In genomic region chr1:222048030-222048632, GRCh38 we compare ENCODE assay signal across 9 cellular contexts.
DNase-seq lines count a peak whose midpoint lies in the region; ATAC-seq, FAIRE-seq and TF ChIP-seq lines count a peak whose summit lies in the region.
"Had no signal": no experiment of that assay in that cellular context is flagged by ENCODE, and none has a peak within 500 bp of the region (broad histone marks: within the 10 kb centered on the region; RNA-seq: fewer than 3 reads in every experiment).

No MANE protein-coding gene starts in this region.

- H3K27me3 ChIP-seq in BLaER1 = no peaks in the 10 kb centered on the region
- peaks cover 0 to 10% of the 10 kb centered on the region in 2 experiments; a peak in 3 of 5 replicates for H3K27me3 ChIP-seq in K562 (ENCODE audit: control insufficient read depth in 2 of 2, insufficient read depth in 2 of 2, low read length in 2 of 2)
- H3K27me3 ChIP-seq in PC-9 (ENCODE audit: insufficient read depth, low read depth) = no peaks in the 10 kb centered on the region

- H3K9me2 ChIP-seq in PC-9 (ENCODE audit: insufficient read depth) = no peaks in the 10 kb centered on the region

- no peak for DNase-seq in K562 (ENCODE audit: extremely low read depth in 1 of 4, low spot score in 3 of 4)
- no peak for DNase-seq in T-helper 1 cell
- DNase-seq in stimulated activated CD4-positive, alpha-beta T cell treated with anti-CD3 and anti-CD28 coated beads, Interleukin-4, amount 100 ng/mL, for 1 hour = no peak
- DNase-seq in PC-9 = no peak
- no peak for DNase-seq in T-helper 17 cell

- ATAC-seq in GM21360 (IDR thresholded peaks at IDR 0.05; ENCODE audit: unreplicated experiment) (peak; percentile 79), HG03565 (IDR thresholded peaks at IDR 0.05; ENCODE audit: unreplicated experiment) (peak; percentile 84), K562 (no peak), T-helper 17 cell (no peak)

- no peak for FAIRE-seq in K562 (lab: Jason Lieb, UNC)
- FAIRE-seq: TTC549 had no signal

- CTCF ChIA-PET in K562 (lab: Yijun Ruan, JAX; ENCODE audit: low intra/inter-chr PET ratio) (no interaction called here), PC-9 (lab: Charles Lee) (no interaction called here)

- H3K36me3 ChIP-seq in BLaER1 (no peaks in the 10 kb centered on the region), K562 (ENCODE audit: control insufficient read depth, insufficient read depth, low read length) (no peaks in the 10 kb centered on the region), PC-9 (ENCODE audit: low read depth) (no peaks in the 10 kb centered on the region)

- H3K27ac Mint-ChIP-seq in T-helper 17 cell = no peak overlapping the region

- H3K4me3 ChIP-seq in BLaER1 = no peak overlapping the region
- H3K4me3 ChIP-seq in K562 = no peak overlapping the region
- no peak overlapping the region for H3K4me3 ChIP-seq in PC-9

- TF ChIP-seq RAD21 in K562 (CRISPR knock-in tag; conservative IDR thresholded peaks at IDR 0.05 in 1 of 2, IDR thresholded peaks at IDR 0.05 in 1 of 2) = no peak

- H3K79me2 ChIP-seq in K562 (ENCODE audit: control insufficient read depth, insufficient read depth, low read length) = no peaks in the 10 kb centered on the region
- H3K79me2 ChIP-seq in PC-9 (ENCODE audit: low read depth) = no peaks in the 10 kb centered on the region

- no peak for TF ChIP-seq CTCF in K562 (IDR thresholded peaks at IDR 0.05 in 2 of 3, conservative IDR thresholded peaks at IDR 0.05 in 1 of 3; ENCODE audit: insufficient read depth in 2 of 3, low read depth in 1 of 3, low read length in 3 of 3)
- TF ChIP-seq CTCF in PC-9 (conservative IDR thresholded peaks at IDR 0.05) = no peak

- no peaks in the 10 kb centered on the region for H3K9me3 ChIP-seq in BLaER1
- H3K9me3 ChIP-seq in K562 (replicated peaks; ENCODE audit: control insufficient read depth, insufficient read depth, low read depth, low read length) = no peaks in the 10 kb centered on the region
- no peaks in the 10 kb centered on the region for H3K9me3 ChIP-seq in PC-9 (ENCODE audit: insufficient read depth, low read depth)
- H3K9me3 ChIP-seq in T-helper 17 cell (ENCODE audit: control insufficient read depth, low read length, poor library complexity, severe bottlenecking) = no peaks in the 10 kb centered on the region

- H4K20me1 ChIP-seq in BLaER1 (no peaks in the 10 kb centered on the region), K562 (replicated peaks; ENCODE audit: control insufficient read depth, insufficient read depth, low read length) (no peaks in the 10 kb centered on the region), PC-9 (ENCODE audit: insufficient read depth) (no peaks in the 10 kb centered on the region)

- H3K27ac ChIP-seq in BLaER1 (no peak overlapping the region), K562 (ENCODE audit: extremely low read depth, low read depth, low read length) (no peak overlapping the region), PC-9 (no peak overlapping the region)

- no peak for TF ChIP-seq EP300 in K562 (IDR thresholded peaks at IDR 0.05; ENCODE audit: low read length)

- no peaks in the 10 kb centered on the region for H3K36me3 Mint-ChIP-seq in T-helper 17 cell (ENCODE audit: low read depth)

- TF ChIP-seq POLR2A in K562 (conservative IDR thresholded peaks at IDR 0.05) = no peak

- POLR2A ChIA-PET in K562 (lab: Yijun Ruan, JAX) = no interaction called here
- POLR2A ChIA-PET in PC-9 (lab: Charles Lee; ENCODE audit: unreplicated experiment) = interaction anchor here (0.6 to 1.0 kb wide), 3 partner anchors 8 to 305 kb away, joined by 3 to 4 read pairs (median 4); no protein-coding TSS in a partner anchor

- no TSS peak for BruUV-seq in K562 (replicated peaks; lab: Mats Ljungman, UMichigan)
- BruUV-seq in PC-9 (replicated peaks; lab: Mats Ljungman, UMichigan) = no TSS peak

- peaks cover 24% of the 10 kb centered on the region for H3K4me1 ChIP-seq in BLaER1
- H3K4me1 ChIP-seq in K562 (replicated peaks in 1 of 2; ENCODE audit: control insufficient read depth in 2 of 2, insufficient read depth in 2 of 2, low read length in 2 of 2) = no peaks in the 10 kb centered on the region
- H3K4me1 ChIP-seq in PC-9 (replicated peaks; ENCODE audit: insufficient read depth) = peaks cover 13% of the 10 kb centered on the region; the same call in 1 of the 2 replicates

- peak overlapping the region; percentile 42; the same call in 1 of the 2 replicates for H3K4me2 ChIP-seq in BLaER1
- H3K4me2 ChIP-seq in K562 (ENCODE audit: insufficient read depth, low read length) = no peak overlapping the region
- no peak overlapping the region for H3K4me2 ChIP-seq in PC-9

- intact Hi-C loops in K562 (cut with micrococcal nuclease) = no loop called here
- intact Hi-C loops in PC-9 (cut with micrococcal nuclease; ENCODE audit: unreplicated experiment) = no loop called here

- H3K4me3 Mint-ChIP-seq in T-helper 17 cell = no peak overlapping the region

- WGBS in K562 (ENCODE audit: insufficient coverage, low coverage, missing lambda C conversion rate) = 0% methylated on average over 4 of the region's 4 CpGs

- H3K9me1 ChIP-seq in K562 (ENCODE audit: control insufficient read depth, insufficient read depth, low read length) = no peaks in the 10 kb centered on the region

- no peak overlapping the region for H2AFZ ChIP-seq in K562 (ENCODE audit: low read depth, low read length)
- H2AFZ ChIP-seq in PC-9 = no peak overlapping the region

- H3K27me3 Mint-ChIP-seq in T-helper 17 cell = peaks cover 13% of the 10 kb centered on the region

- no peaks in the 10 kb centered on the region for H3F3A ChIP-seq in PC-9 (ENCODE audit: insufficient read depth, low read depth)

- no peak overlapping the region for H3K9ac ChIP-seq in BLaER1
- H3K9ac ChIP-seq in K562 (ENCODE audit: insufficient read depth in 1 of 2, low read depth in 2 of 2, low read length in 2 of 2) = no peak overlapping the region

- in situ Hi-C loops in K562 (cut with MboI) = no loop called here

- H3K4me1 Mint-ChIP-seq in T-helper 17 cell = no peaks in the 10 kb centered on the region

TF ChIP-seq in K562, 482 proteins besides CTCF, POLR2A, EP300 and RAD21:
- no peak for TF ChIP-seq HOXB6 (CRISPR knock-in tag; IDR thresholded peaks at IDR 0.05; ENCODE audit: borderline replicate concordance)
- no peak for TF ChIP-seq ATF3 (IDR thresholded peaks at IDR 0.05)
- no peak for TF ChIP-seq ATF3 (CRISPR knock-in tag; conservative IDR thresholded peaks at IDR 0.05)
- no peak for TF ChIP-seq NR1H2 (CRISPR knock-in tag; IDR thresholded peaks at IDR 0.05)
- peak; percentile 62 for TF ChIP-seq FOSL1 (tag; conservative IDR thresholded peaks at IDR 0.05)
- TF ChIP-seq CC2D1A (IDR thresholded peaks at IDR 0.05) = no peak
- no peak for TF ChIP-seq FOXM1 (IDR thresholded peaks at IDR 0.05; ENCODE audit: low read depth)
- no peak for TF ChIP-seq FOXM1 (CRISPR knock-in tag; IDR thresholded peaks at IDR 0.05; ENCODE audit: low read depth)

Comparison
In these comparisons a context has a peak if more than half of its experiments do, and no peak if none do; other contexts are left out.
1. ATAC-seq: peak in GM21360 (single experiment) and HG03565 (single experiment); none in K562 (single experiment) and T-helper 17 cell (single experiment).